In the genomic region with DNA sequence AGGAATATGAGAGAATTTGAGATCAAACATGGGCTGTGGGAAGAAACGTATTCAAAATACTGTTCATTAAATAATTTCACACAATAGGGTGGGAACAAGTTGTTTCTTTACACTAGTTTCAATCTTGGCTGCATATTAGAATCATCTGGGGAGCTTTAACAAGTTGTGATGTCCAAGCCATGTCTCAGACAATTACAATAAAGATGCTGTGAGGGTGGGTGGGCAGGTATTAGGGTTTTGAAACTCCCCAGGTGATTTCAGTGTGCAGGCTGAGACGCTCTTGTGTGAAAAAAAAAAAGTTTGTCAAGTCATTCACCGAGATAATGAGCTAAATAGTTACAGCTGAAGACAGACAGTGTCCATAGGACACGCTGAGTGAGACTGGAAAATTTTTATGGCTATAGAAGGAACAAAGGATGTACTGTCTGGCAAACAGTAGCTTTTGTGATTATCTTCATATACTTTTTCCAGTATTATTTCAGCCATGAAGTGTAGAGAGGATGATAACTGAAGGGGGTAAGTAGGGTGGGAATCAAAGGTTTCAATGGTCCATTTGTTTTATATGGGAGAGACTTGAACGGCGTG, we compare ENCODE assay signal across 24 cellular contexts. TPM values are rescaled to one million over a fixed set of nuclear protein-coding genes. Genes with fewer than 3 reads are reported as not detected.
"Had no signal": no experiment of that assay in that cellular context is flagged by ENCODE, and none has a peak within 500 bp of the region (broad histone marks: within the 10 kb centered on the region; RNA-seq: fewer than 3 reads in every experiment).

No MANE protein-coding gene starts in this region.

- H3K27ac ChIP-seq: adrenal gland, Peyer's patch, VCaP had no signal

- H3K9me3 ChIP-seq: adrenal gland, Peyer's patch had no signal

- H3K4me3 ChIP-seq: adrenal gland, Peyer's patch had no signal

- H3K9me3 Mint-ChIP-seq: activated CD8-positive, alpha-beta T cell treated with anti-CD3 and anti-CD28 coated beads for 36 hours; activated T-helper 2 cell treated with anti-CD3 and anti-CD28 coated beads, Interferon-gamma antibody, Interleukin-2, Interleukin-4, amounts not matched to agents 10 μg/mL and 5 μg/mL and 100 μg/mL, durations not matched to agents 14 hours and 24 hours and 36 hours had no signal

- H3K4me3 Mint-ChIP-seq: activated CD8-positive, alpha-beta T cell treated with anti-CD3 and anti-CD28 coated beads for 36 hours; activated naive CD8-positive, alpha-beta T cell treated with anti-CD3 and anti-CD28 coated beads, Interleukin-2, amount 10 ng/mL, durations not matched to agents 7 days and 5 days; activated T-cell treated with anti-CD3 and anti-CD28 coated beads, Interleukin-2, amount 50 U/mL, for 72 hours had no signal

- H3K27ac Mint-ChIP-seq: activated CD8-positive, alpha-beta T cell treated with anti-CD3 and anti-CD28 coated beads for 36 hours; activated naive CD8-positive, alpha-beta T cell treated with anti-CD3 and anti-CD28 coated beads, Interleukin-2, amount 10 ng/mL, durations not matched to agents 7 days and 5 days; activated T-cell treated with anti-CD3 and anti-CD28 coated beads, Interleukin-2, amount 50 U/mL, for 72 hours; activated T-helper 2 cell treated with anti-CD3 and anti-CD28 coated beads, Interferon-gamma antibody, Interleukin-2, Interleukin-4, amounts not matched to agents 10 μg/mL and 5 μg/mL and 100 μg/mL, durations not matched to agents 14 hours and 24 hours and 36 hours had no signal

- DNase-seq: activated CD4-positive, CD25-positive, alpha-beta regulatory T cell; activated CD8-positive, alpha-beta memory T cell treated with anti-CD3 and anti-CD28 coated beads, Interleukin-2, amount 50 U/mL, for 4 hours; activated CD8-positive, alpha-beta T cell treated with anti-CD3 and anti-CD28 coated beads for 36 hours; activated gamma-delta T cell treated with Interleukin-2 at 50 U/mL for 16 hours; activated naive CD4-positive, alpha-beta T cell treated with anti-CD3 and anti-CD28 coated beads, Interleukin-2, amount 50 U/mL, for 16 hours; activated naive CD8-positive, alpha-beta T cell treated with anti-CD3 and anti-CD28 coated beads, Interleukin-2, amount 10 ng/mL, durations not matched to agents 7 days and 5 days; activated T-cell treated with anti-CD3 and anti-CD28 coated beads, Interleukin-2, amount 50 U/mL, for 72 hours; adrenal gland; anterior cingulate cortex; Karpas-422; MM.1S; NCI-H1105 treated with DMSO at 0.1 percent for 48 hours; NCI-H1436 treated with DMSO at 0.1 percent for 48 hours; NCI-H187; NCI-H2081; NCI-H446 treated with DMSO at 0.1 percent for 48 hours; NCI-H69; NK-92 treated with Interleukin-12 subunit alpha and Interleukin-12 subunit beta, amount 100 ng/mL, for 24 hours; Peyer's patch; SHP77 treated with DMSO at 0.1 percent for 48 hours; T-helper 1 cell had no signal

- H3K4me1 ChIP-seq: adrenal gland, Peyer's patch had no signal

- ATAC-seq: activated CD8-positive, alpha-beta T cell treated with anti-CD3 and anti-CD28 coated beads for 36 hours; activated T-cell treated with anti-CD3 and anti-CD28 coated beads, Interleukin-2, amount 50 U/mL, for 72 hours had no signal

- H3K27me3 ChIP-seq: adrenal gland, Peyer's patch had no signal

- H3K36me3 ChIP-seq: adrenal gland, Peyer's patch had no signal

- H3K27me3 Mint-ChIP-seq: activated naive CD8-positive, alpha-beta T cell treated with anti-CD3 and anti-CD28 coated beads, Interleukin-2, amount 10 ng/mL, durations not matched to agents 7 days and 5 days had no signal

RNA-seq across cellular contexts. Expression of a gene that starts 12.6 kb away (rescaled TPM):
- total RNA-seq: activated CD8-positive, alpha-beta T cell treated with anti-CD3 and anti-CD28 coated beads for 36 hours; activated naive CD8-positive, alpha-beta T cell treated with anti-CD3 and anti-CD28 coated beads, Interleukin-2, amount 10 ng/mL, durations not matched to agents 7 days and 5 days; activated T-cell treated with anti-CD3 and anti-CD28 coated beads, Interleukin-2, amount 50 U/mL, for 72 hours; activated T-helper 2 cell treated with anti-CD3 and anti-CD28 coated beads, Interferon-gamma antibody, Interleukin-2, Interleukin-4, amounts not matched to agents 10 μg/mL and 5 μg/mL and 100 μg/mL, durations not matched to agents 14 hours and 24 hours and 36 hours; T-helper 2 cell treated with Interferon-gamma antibody and Interleukin-4, amounts not matched to agents 100 ng/mL and 5 ng/mL, for 36 hours had no signal
